ENCODE assay signal across 1 cellular context in genomic region chr1:71001627-71002026, GRCh38.
TF ChIP-seq lines count a peak whose summit lies in the region.

No MANE protein-coding gene starts in this region.

TF ChIP-seq in H1, 55 proteins besides CTCF, POLR2A, EP300 and RAD21:
- TF ChIP-seq POLR2AphosphoS5 (IDR thresholded peaks at IDR 0.05; ENCODE audit: low read depth, low read length) (no peak), CEBPB (IDR thresholded peaks at IDR 0.05; ENCODE audit: low read depth, low read length) (peak; percentile 20; the same call in 1 of the 2 replicates)
